12 cellular contexts compared by ENCODE assay signal in the genomic region with DNA sequence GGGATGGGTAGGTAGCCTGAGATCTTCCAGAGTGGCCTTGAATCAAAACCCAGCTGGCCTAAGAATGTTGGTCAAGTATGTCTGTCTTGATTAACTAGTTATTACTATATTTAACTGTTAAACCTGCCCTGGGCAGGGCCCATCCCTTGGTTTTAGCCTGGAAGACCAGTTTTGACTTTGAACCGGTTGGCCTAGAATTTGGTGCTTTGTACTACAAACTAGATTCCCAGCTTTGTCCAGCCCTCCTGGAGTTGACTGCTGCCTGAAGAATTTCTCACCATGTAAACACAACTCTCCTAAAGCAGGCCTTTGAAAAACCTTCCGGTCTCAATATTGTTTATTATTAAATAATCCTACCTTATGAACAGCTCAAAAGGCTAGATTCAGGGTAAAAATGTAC. TPM values are rescaled to one million over a fixed set of nuclear protein-coding genes. Genes with fewer than 3 reads are reported as not detected.
DNase-seq lines count a peak whose midpoint lies in the region; ATAC-seq and TF ChIP-seq lines count a peak whose summit lies in the region.
"Had no signal": no experiment of that assay in that cellular context is flagged by ENCODE, and none has a peak within 500 bp of the region (broad histone marks: within the 10 kb centered on the region; RNA-seq: fewer than 3 reads in every experiment).

No MANE protein-coding gene starts in this region.

- WGBS in transverse colon (ENCODE audit: low coverage in 1 of 2), 2 donors, result 49 to 73% methylated on average over 1 to 2 of the region's 2 CpGs

- peak overlapping the region; percentile 90 for H3K27ac Mint-ChIP-seq in WTC11
- H3K27ac Mint-ChIP-seq: activated T-helper 2 cell treated with anti-CD3 and anti-CD28 coated beads, Interferon-gamma antibody, Interleukin-2, Interleukin-4, amounts not matched to agents 10 μg/mL and 5 μg/mL and 100 μg/mL, durations not matched to agents 14 hours and 24 hours and 36 hours had no signal

- no peak for ATAC-seq in WTC11
- peak; percentile 41 for ATAC-seq in left lobe of liver

- no peaks in the 10 kb centered on the region for H3K36me3 ChIP-seq in transverse colon
- H3K36me3 ChIP-seq: ovary had no signal

- no peak for TF ChIP-seq CTCF in WTC11 (IDR thresholded peaks at IDR 0.05)
- no peak for TF ChIP-seq CTCF in transverse colon (IDR thresholded peaks at IDR 0.05)

- peaks cover 4 to 59% (median 40%) of the 10 kb centered on the region in 4 donors for H3K4me1 ChIP-seq in transverse colon

- no peak overlapping the region for H3K4me3 Mint-ChIP-seq in WTC11

- DNase-seq in WTC11 (ENCODE audit: low spot score), result no peak
- DNase-seq in left lobe of liver (ENCODE audit: low spot score), result no peak
- DNase-seq in transverse colon, result no peak
- DNase-seq in amygdala (lab: John Stamatoyannopoulos, UW), result no peak
- DNase-seq in stimulated activated CD4-positive, alpha-beta T cell treated with anti-CD3 and anti-CD28 coated beads, Interleukin-4, amount 100 ng/mL, for 1 hour, result no peak
- DNase-seq: activated CD8-positive, alpha-beta memory T cell treated with anti-CD3 and anti-CD28 coated beads for 24 hours; amniotic stem cell; DND-41; glutamatergic neuron; NCI-H2081 treated with DMSO at 0.1 percent for 48 hours; ovary had no signal

- no peaks in the 10 kb centered on the region for H3K36me3 Mint-ChIP-seq in WTC11

- peak overlapping the region; percentile 72 to 83 (median 79) for H3K27ac ChIP-seq in transverse colon

- H3K4me1 Mint-ChIP-seq in WTC11, result peaks cover 57% of the 10 kb centered on the region

- CTCF ChIA-PET in WTC11 (lab: Charles Lee), result interaction anchor here (0.6 to 4.0 kb wide), 18 partner anchors 15 to 109 kb away, joined by 3 to 65 read pairs (median 6); a partner anchor contains a TSS

- in situ Hi-C loops in transverse colon (cut with MboI; ENCODE audit: low pct_ligation_motif_present in 1 of 4, low pct_unique_long_range_greater_than_20kb in 1 of 4, low sequenced_read_pairs in 3 of 4), result no loop called here

- no peak overlapping the region for H3K4me3 ChIP-seq in transverse colon
- H3K4me3 ChIP-seq: ovary had no signal

- intact Hi-C loops in transverse colon (cut with DNase I; ENCODE audit: low total_unique reads), result no loop called here

- no peaks in the 10 kb centered on the region for H3K9me3 ChIP-seq in transverse colon
- H3K9me3 ChIP-seq: ovary had no signal

- H3K27me3 Mint-ChIP-seq in WTC11 (ENCODE audit: low read depth), result no peaks in the 10 kb centered on the region

- H3K27me3 ChIP-seq in transverse colon, result no peaks in the 10 kb centered on the region
- H3K27me3 ChIP-seq: ovary had no signal

- TF ChIP-seq POLR2A in transverse colon (IDR thresholded peaks at IDR 0.05), result no peak

- no peak for TF ChIP-seq EP300 in transverse colon (IDR thresholded peaks at IDR 0.05; ENCODE audit: low read depth)

- POLR2A ChIA-PET in WTC11 (lab: Charles Lee), result interaction anchor here (1.0 kb wide), 1 partner anchor 108 kb away, joined by 3 read pairs; no protein-coding TSS in a partner anchor

- H3K9me3 Mint-ChIP-seq in WTC11, result no peaks in the 10 kb centered on the region
- H3K9me3 Mint-ChIP-seq: activated T-helper 2 cell treated with anti-CD3 and anti-CD28 coated beads, Interferon-gamma antibody, Interleukin-2, Interleukin-4, amounts not matched to agents 10 μg/mL and 5 μg/mL and 100 μg/mL, durations not matched to agents 14 hours and 24 hours and 36 hours had no signal

TF ChIP-seq in WTC11, 78 proteins besides CTCF, POLR2A, EP300 and RAD21:
- TF ChIP-seq NFE2L1 (CRISPR knock-in tag; IDR thresholded peaks at IDR 0.05), result no peak
- no peak for TF ChIP-seq GRHL2 (CRISPR knock-in tag; IDR thresholded peaks at IDR 0.05; ENCODE audit: insufficient replicate concordance, severe bottlenecking)
- no peak for TF ChIP-seq NR3C1 (CRISPR knock-in tag; conservative IDR thresholded peaks at IDR 0.05; ENCODE audit: low read depth)
- TF ChIP-seq, protein P1, sequence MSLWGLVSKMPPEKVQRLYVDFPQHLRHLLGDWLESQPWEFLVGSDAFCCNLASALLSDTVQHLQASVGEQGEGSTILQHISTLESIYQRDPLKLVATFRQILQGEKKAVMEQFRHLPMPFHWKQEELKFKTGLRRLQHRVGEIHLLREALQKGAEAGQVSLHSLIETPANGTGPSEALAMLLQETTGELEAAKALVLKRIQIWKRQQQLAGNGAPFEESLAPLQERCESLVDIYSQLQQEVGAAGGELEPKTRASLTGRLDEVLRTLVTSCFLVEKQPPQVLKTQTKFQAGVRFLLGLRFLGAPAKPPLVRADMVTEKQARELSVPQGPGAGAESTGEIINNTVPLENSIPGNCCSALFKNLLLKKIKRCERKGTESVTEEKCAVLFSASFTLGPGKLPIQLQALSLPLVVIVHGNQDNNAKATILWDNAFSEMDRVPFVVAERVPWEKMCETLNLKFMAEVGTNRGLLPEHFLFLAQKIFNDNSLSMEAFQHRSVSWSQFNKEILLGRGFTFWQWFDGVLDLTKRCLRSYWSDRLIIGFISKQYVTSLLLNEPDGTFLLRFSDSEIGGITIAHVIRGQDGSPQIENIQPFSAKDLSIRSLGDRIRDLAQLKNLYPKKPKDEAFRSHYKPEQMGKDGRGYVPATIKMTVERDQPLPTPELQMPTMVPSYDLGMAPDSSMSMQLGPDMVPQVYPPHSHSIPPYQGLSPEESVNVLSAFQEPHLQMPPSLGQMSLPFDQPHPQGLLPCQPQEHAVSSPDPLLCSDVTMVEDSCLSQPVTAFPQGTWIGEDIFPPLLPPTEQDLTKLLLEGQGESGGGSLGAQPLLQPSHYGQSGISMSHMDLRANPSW (CRISPR knock-in tag; conservative IDR thresholded peaks at IDR 0.05; ENCODE audit: low read depth), result no peak
- no peak for TF ChIP-seq ZNF232 (CRISPR knock-in tag; IDR thresholded peaks at IDR 0.05)
- TF ChIP-seq FOXJ3 (CRISPR knock-in tag; IDR thresholded peaks at IDR 0.05; ENCODE audit: borderline replicate concordance), result no peak
- TF ChIP-seq, protein P2, sequence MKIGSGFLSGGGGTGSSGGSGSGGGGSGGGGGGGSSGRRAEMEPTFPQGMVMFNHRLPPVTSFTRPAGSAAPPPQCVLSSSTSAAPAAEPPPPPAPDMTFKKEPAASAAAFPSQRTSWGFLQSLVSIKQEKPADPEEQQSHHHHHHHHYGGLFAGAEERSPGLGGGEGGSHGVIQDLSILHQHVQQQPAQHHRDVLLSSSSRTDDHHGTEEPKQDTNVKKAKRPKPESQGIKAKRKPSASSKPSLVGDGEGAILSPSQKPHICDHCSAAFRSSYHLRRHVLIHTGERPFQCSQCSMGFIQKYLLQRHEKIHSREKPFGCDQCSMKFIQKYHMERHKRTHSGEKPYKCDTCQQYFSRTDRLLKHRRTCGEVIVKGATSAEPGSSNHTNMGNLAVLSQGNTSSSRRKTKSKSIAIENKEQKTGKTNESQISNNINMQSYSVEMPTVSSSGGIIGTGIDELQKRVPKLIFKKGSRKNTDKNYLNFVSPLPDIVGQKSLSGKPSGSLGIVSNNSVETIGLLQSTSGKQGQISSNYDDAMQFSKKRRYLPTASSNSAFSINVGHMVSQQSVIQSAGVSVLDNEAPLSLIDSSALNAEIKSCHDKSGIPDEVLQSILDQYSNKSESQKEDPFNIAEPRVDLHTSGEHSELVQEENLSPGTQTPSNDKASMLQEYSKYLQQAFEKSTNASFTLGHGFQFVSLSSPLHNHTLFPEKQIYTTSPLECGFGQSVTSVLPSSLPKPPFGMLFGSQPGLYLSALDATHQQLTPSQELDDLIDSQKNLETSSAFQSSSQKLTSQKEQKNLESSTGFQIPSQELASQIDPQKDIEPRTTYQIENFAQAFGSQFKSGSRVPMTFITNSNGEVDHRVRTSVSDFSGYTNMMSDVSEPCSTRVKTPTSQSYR (CRISPR knock-in tag; IDR thresholded peaks at IDR 0.05), result no peak
- TF ChIP-seq, protein P3, sequence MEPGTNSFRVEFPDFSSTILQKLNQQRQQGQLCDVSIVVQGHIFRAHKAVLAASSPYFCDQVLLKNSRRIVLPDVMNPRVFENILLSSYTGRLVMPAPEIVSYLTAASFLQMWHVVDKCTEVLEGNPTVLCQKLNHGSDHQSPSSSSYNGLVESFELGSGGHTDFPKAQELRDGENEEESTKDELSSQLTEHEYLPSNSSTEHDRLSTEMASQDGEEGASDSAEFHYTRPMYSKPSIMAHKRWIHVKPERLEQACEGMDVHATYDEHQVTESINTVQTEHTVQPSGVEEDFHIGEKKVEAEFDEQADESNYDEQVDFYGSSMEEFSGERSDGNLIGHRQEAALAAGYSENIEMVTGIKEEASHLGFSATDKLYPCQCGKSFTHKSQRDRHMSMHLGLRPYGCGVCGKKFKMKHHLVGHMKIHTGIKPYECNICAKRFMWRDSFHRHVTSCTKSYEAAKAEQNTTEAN (CRISPR knock-in tag; IDR thresholded peaks at IDR 0.05), result no peak

RNA-seq across cellular contexts. Expression of a gene that starts 16.0 kb away (rescaled TPM):
- 0.46 to 0.92 TPM (median 0.72 TPM) in 3 replicates for total RNA-seq in WTC11 (2021)
- 1.0 TPM for total RNA-seq in left lobe of liver
- under 1 TPM in 2 of 4 donors, not detected in 2; 0.14 to 0.32 TPM for total RNA-seq in transverse colon

RNA-seq across cellular contexts. Expression of a gene that starts 21.1 kb away (rescaled TPM):
- total RNA-seq in WTC11 (2021), result 17.3 to 18.9 TPM (median 17.6 TPM) in 3 replicates
- 19.9 TPM for total RNA-seq in left lobe of liver
- total RNA-seq in transverse colon, result 10 to 100 TPM; 61.2 to 91.6 (median 69.9) TPM

RNA-seq across cellular contexts. Expression of a gene that starts 21.5 kb away (rescaled TPM):
- total RNA-seq in WTC11 (2021), result 49.8 to 53.0 TPM (median 50.2 TPM) in 3 replicates
- total RNA-seq in left lobe of liver, result 31.3 TPM
- total RNA-seq in transverse colon, result 10 to 100 TPM in 3 of 4 donors, 1 to 10 TPM in 1; 6.0 to 56.9 (median 22.3) TPM

RNA-seq across cellular contexts. Expression of a gene that starts 21.9 kb away (rescaled TPM):
- total RNA-seq in WTC11 (2021), result 42.3 to 63.8 TPM (median 62.9 TPM) in 3 replicates
- 106 TPM for total RNA-seq in left lobe of liver
- 10 to 100 TPM; 22.5 to 58.5 (median 46.5) TPM for total RNA-seq in transverse colon

RNA-seq across cellular contexts. Expression of a gene that starts 30.8 kb away (rescaled TPM):
- total RNA-seq in WTC11 (2021) (21.7 to 25.9 TPM (median 22.8 TPM) in 3 replicates), left lobe of liver (47.3 TPM), transverse colon (100 to 1,000 TPM in 1 of 4 donors, 10 to 100 TPM in 3; 16.5 to 131 (median 32.7) TPM)
